In genomic region chr14:79708426-79708825, GRCh38 we compare ENCODE assay signal across 28 cellular contexts.
"Had no signal": no experiment of that assay in that cellular context is flagged by ENCODE, and none has a peak within 500 bp of the region (broad histone marks: within the 10 kb centered on the region; RNA-seq: fewer than 3 reads in every experiment).

No MANE protein-coding gene starts in this region.

- H3K79me2 ChIP-seq: hepatocyte had no signal

- H3K9me3 ChIP-seq: colonic mucosa, gastrocnemius medialis, heart left ventricle, mucosa of descending colon, prostate gland, sigmoid colon, spleen, suprapubic skin, transverse colon, upper lobe of right lung, uterus had no signal

- H3K36me3 ChIP-seq: colonic mucosa, gastrocnemius medialis, heart left ventricle, prostate gland, sigmoid colon, spleen, suprapubic skin, transverse colon, upper lobe of right lung, uterus had no signal

- ATAC-seq: esophagus mucosa; gastrocnemius medialis; heart left ventricle; left lobe of liver; mucosa of descending colon; natural killer cell treated with Interleukin-12 subunit alpha and Interleukin-12 subunit beta and Interleukin-15 and Interleukin-18, amount 100 ng/mL, for 72 hours; right cardiac atrium; stimulated activated memory B cell treated with anti-CD40 and anti-IgM and Interleukin-4, amounts not matched to agents 10 μg/mL and 1 μg/mL and 100 μg/mL, for 72 hours; stimulated activated naive CD8-positive, alpha-beta T cell treated with anti-CD3 and anti-CD28 coated beads, Interleukin-15, Interleukin-2, amounts not matched to agents 100 U/mL and 50 U/mL, for 24 hours; upper lobe of right lung had no signal

- DNase-seq: colonic mucosa; effector CD8-positive, alpha-beta T cell; endodermal cell; foreskin fibroblast; gastrocnemius medialis; heart left ventricle; kidney; mucosa of descending colon; naive B cell; right cardiac atrium; sigmoid colon; spleen; stimulated activated CD4-positive, alpha-beta T cell treated with anti-CD3 and anti-CD28 coated beads, Interleukin-4, amount 100 ng/mL, for 4 hours; stimulated activated naive CD8-positive, alpha-beta T cell treated with anti-CD3 and anti-CD28 coated beads, Interleukin-15, Interleukin-2, amounts not matched to agents 100 U/mL and 50 U/mL, for 24 hours; transverse colon; upper lobe of right lung; uterus had no signal

- H3K4me3 ChIP-seq: colonic mucosa, gastrocnemius medialis, heart left ventricle, hepatocyte, lung, mucosa of descending colon, prostate gland, sigmoid colon, spleen, suprapubic skin, transverse colon, upper lobe of right lung, uterus had no signal

- H3K36me3 Mint-ChIP-seq: memory B cell; naive B cell; natural killer cell treated with Interleukin-12 subunit alpha and Interleukin-12 subunit beta and Interleukin-15 and Interleukin-18, amount 100 ng/mL, for 72 hours; stimulated activated memory B cell treated with anti-CD40 and anti-IgM and Interleukin-4, amounts not matched to agents 10 μg/mL and 1 μg/mL and 100 μg/mL, for 72 hours had no signal

- H3K27me3 Mint-ChIP-seq: dendritic cell treated with granulocyte-macrophage colony-stimulating factor and Interleukin-4, amounts not matched to agents 40 ng/mL and 50 ng/mL, for 4 days; memory B cell; naive B cell; natural killer cell treated with Interleukin-12 subunit alpha and Interleukin-12 subunit beta and Interleukin-15 and Interleukin-18, amount 100 ng/mL, for 72 hours; stimulated activated memory B cell treated with anti-CD40 and anti-IgM and Interleukin-4, amounts not matched to agents 10 μg/mL and 1 μg/mL and 100 μg/mL, for 72 hours had no signal

- H3K9me3 Mint-ChIP-seq: dendritic cell treated with granulocyte-macrophage colony-stimulating factor and Interleukin-4, amounts not matched to agents 40 ng/mL and 50 ng/mL, for 4 days; endodermal cell had no signal

- H3K27ac ChIP-seq: colonic mucosa, epithelial cell of prostate, gastrocnemius medialis, heart left ventricle, hepatocyte, prostate gland, sigmoid colon, spleen, suprapubic skin, transverse colon, upper lobe of right lung, uterus had no signal

- H3K27me3 ChIP-seq: colonic mucosa, gastrocnemius medialis, heart left ventricle, hepatocyte, sigmoid colon, spleen, suprapubic skin, transverse colon, upper lobe of right lung, uterus had no signal

- H3K4me3 Mint-ChIP-seq: dendritic cell treated with granulocyte-macrophage colony-stimulating factor and Interleukin-4, amounts not matched to agents 40 ng/mL and 50 ng/mL, for 4 days; endodermal cell; memory B cell; naive B cell; natural killer cell treated with Interleukin-12 subunit alpha and Interleukin-12 subunit beta and Interleukin-15 and Interleukin-18, amount 100 ng/mL, for 72 hours; stimulated activated memory B cell treated with anti-CD40 and anti-IgM and Interleukin-4, amounts not matched to agents 10 μg/mL and 1 μg/mL and 100 μg/mL, for 72 hours had no signal

- H3K27ac Mint-ChIP-seq: dendritic cell treated with granulocyte-macrophage colony-stimulating factor and Interleukin-4, amounts not matched to agents 40 ng/mL and 50 ng/mL, for 4 days; endodermal cell; memory B cell; naive B cell; natural killer cell treated with Interleukin-12 subunit alpha and Interleukin-12 subunit beta and Interleukin-15 and Interleukin-18, amount 100 ng/mL, for 72 hours; stimulated activated memory B cell treated with anti-CD40 and anti-IgM and Interleukin-4, amounts not matched to agents 10 μg/mL and 1 μg/mL and 100 μg/mL, for 72 hours had no signal

- H2AFZ ChIP-seq: hepatocyte had no signal

- H3K4me1 ChIP-seq: colonic mucosa, heart left ventricle, prostate gland, spleen, suprapubic skin, upper lobe of right lung had no signal

- H3K4me1 Mint-ChIP-seq: memory B cell; naive B cell; stimulated activated memory B cell treated with anti-CD40 and anti-IgM and Interleukin-4, amounts not matched to agents 10 μg/mL and 1 μg/mL and 100 μg/mL, for 72 hours had no signal
